Comparison of ENCODE assay signal across 8 cellular contexts in the genomic region with DNA sequence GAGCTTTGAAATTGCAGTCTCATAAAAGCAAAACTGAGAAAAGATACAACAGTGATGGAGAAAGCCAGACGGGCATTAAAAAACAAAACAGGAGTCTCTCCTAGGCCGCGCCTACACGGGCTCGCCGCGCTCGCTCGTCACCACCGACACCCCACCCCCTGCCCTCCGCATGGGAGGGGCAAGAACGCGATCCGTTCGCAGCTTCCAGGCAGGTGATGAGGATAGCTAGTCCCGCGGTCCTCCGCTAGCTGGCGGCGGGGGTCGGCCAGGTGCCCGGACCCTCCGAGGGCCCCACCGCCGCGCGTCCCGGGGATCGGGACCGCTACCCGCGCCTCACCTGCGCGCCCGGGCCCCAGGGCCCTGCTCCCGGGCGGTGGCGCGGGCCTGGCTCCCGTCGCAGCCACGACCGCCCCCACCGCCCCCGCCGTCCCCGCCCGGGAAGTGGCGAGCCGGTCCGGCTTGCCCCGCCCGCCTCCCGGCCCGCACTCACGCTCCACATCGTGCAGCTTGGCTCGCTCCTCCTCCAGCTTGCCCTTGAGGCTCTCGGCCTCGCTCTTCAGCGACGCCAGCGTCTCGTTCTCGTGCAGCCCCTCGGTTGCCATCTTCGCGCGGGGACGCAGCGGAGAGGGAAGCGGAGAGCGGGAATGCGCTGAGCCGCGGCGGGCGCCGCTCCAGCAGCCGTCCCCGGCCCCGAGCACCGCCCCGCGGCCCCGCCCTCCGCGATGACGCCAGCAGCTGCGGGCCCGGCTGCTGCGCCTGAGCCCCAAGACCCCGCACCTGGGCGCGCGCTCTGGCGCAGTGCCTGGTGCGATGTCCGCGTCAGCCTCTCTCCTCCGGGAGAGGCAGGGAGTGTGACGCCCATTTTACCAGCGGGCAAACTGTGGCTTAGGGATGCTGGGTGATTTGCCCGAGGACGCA. TPM values are rescaled to one million over a fixed set of nuclear protein-coding genes. Genes with fewer than 3 reads are reported as not detected.
DNase-seq lines count a peak whose midpoint lies in the region; ATAC-seq and TF ChIP-seq lines count a peak whose summit lies in the region.

No MANE protein-coding gene starts in this region.

- H3K4me3 ChIP-seq in astrocyte of the cerebellum (ENCODE audit: low read depth, low read length) (peak overlapping the region; percentile 53), hepatocyte (peak overlapping the region; percentile 53)

- in situ Hi-C loops in astrocyte of the cerebellum (cut with HindIII; ENCODE audit: low sequenced_read_pairs), result no loop called here

- no peak for TF ChIP-seq CTCF in astrocyte of the cerebellum (IDR thresholded peaks at IDR 0.05; ENCODE audit: low read depth, low read length, missing control alignments)
- no peak for TF ChIP-seq CTCF in hepatocyte (IDR thresholded peaks at IDR 0.05; ENCODE audit: poor library complexity)

- peak overlapping the region; percentile 66 for H2AFZ ChIP-seq in hepatocyte

- DNase-seq in NCI-H146 (lab: John Stamatoyannopoulos, UW) (peak; percentile 76), T-helper 2 cell (peak; percentile 72 to 96 (median 84)), astrocyte of the cerebellum (ENCODE audit: low read depth) (peak; percentile 39), hepatocyte (ENCODE audit: low spot score) (peak; percentile 90), retina (peak; percentile 88), OCI-M2 (lab: John Stamatoyannopoulos, UW; ENCODE audit: unreplicated experiment) (no peak)

- no peaks in the 10 kb centered on the region for H3K36me3 ChIP-seq in hepatocyte (replicated peaks; ENCODE audit: insufficient read depth, low read depth)

- H3K79me2 ChIP-seq in hepatocyte, result peaks cover 9% of the 10 kb centered on the region

- H3K9me3 ChIP-seq in hepatocyte (ENCODE audit: low read depth), result no peaks in the 10 kb centered on the region

- peak overlapping the region; percentile 94 for H3K27ac ChIP-seq in hepatocyte

- no peaks in the 10 kb centered on the region for H3K27me3 ChIP-seq in hepatocyte

- H4K20me1 ChIP-seq in hepatocyte (ENCODE audit: insufficient read depth, poor library complexity, severe bottlenecking), result no peaks in the 10 kb centered on the region

- under 1% methylated on average over 70 of the region's 105 CpGs for WGBS in hepatocyte (ENCODE audit: low lambda C conversion rate, missing lambda C conversion rate)

- H3K4me2 ChIP-seq in hepatocyte, result peak overlapping the region; percentile 99

- peak; percentile 51 for ATAC-seq in GM18499 (IDR thresholded peaks at IDR 0.05; ENCODE audit: insufficient read depth, unreplicated experiment)
- ATAC-seq in HG02852 (IDR thresholded peaks at IDR 0.05; ENCODE audit: unreplicated experiment), result peak; percentile 82

- peaks cover 8% of the 10 kb centered on the region for H3K4me1 ChIP-seq in hepatocyte (ENCODE audit: insufficient read depth)

- H3K9me2 ChIP-seq in hepatocyte (replicated peaks; ENCODE audit: insufficient read depth), result no peaks in the 10 kb centered on the region

RNA-seq across cellular contexts. Expression of gene GNB5, which starts 11.7 kb away (rescaled TPM):
- total RNA-seq in hepatocyte, result 18.9 and 21.6 TPM in 2 replicates
- 20.1 and 21.3 TPM in 2 replicates for polyA plus RNA-seq in hepatocyte
